In the genomic region with DNA sequence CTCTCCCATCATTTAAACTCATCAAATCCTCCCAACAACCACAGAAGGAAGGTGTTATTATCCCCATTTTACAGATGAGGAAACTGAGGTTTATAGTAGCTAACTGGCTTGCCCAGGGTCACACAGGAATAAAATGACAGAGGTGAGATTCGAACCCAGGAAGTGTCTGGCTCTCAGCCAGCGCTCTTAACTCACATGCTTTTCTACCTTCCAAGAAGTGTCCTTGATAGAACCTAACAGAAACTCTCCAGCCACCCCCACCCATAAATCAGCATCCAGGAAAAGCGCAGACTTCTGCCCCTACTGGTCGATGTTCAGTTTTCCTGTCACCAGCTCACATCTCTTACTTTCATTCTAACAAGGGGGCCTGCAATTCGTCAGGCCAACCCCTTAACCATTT, we compare ENCODE assay signal across 1 cellular context.
TF ChIP-seq lines count a peak whose summit lies in the region.

No MANE protein-coding gene starts in this region.

TF ChIP-seq in HCT116, 20 proteins besides CTCF, POLR2A, EP300 and RAD21 (continued from another document):
- TF ChIP-seq, protein P1, sequence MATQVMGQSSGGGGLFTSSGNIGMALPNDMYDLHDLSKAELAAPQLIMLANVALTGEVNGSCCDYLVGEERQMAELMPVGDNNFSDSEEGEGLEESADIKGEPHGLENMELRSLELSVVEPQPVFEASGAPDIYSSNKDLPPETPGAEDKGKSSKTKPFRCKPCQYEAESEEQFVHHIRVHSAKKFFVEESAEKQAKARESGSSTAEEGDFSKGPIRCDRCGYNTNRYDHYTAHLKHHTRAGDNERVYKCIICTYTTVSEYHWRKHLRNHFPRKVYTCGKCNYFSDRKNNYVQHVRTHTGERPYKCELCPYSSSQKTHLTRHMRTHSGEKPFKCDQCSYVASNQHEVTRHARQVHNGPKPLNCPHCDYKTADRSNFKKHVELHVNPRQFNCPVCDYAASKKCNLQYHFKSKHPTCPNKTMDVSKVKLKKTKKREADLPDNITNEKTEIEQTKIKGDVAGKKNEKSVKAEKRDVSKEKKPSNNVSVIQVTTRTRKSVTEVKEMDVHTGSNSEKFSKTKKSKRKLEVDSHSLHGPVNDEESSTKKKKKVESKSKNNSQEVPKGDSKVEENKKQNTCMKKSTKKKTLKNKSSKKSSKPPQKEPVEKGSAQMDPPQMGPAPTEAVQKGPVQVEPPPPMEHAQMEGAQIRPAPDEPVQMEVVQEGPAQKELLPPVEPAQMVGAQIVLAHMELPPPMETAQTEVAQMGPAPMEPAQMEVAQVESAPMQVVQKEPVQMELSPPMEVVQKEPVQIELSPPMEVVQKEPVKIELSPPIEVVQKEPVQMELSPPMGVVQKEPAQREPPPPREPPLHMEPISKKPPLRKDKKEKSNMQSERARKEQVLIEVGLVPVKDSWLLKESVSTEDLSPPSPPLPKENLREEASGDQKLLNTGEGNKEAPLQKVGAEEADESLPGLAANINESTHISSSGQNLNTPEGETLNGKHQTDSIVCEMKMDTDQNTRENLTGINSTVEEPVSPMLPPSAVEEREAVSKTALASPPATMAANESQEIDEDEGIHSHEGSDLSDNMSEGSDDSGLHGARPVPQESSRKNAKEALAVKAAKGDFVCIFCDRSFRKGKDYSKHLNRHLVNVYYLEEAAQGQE (IDR thresholded peaks at IDR 0.05; ENCODE audit: low read depth), result no peak
- TF ChIP-seq SP1 (IDR thresholded peaks at IDR 0.05; ENCODE audit: low read depth), result no peak
- TF ChIP-seq JUND (IDR thresholded peaks at IDR 0.05), result no peak
- TF ChIP-seq, protein P2, sequence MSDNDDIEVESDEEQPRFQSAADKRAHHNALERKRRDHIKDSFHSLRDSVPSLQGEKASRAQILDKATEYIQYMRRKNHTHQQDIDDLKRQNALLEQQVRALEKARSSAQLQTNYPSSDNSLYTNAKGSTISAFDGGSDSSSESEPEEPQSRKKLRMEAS (IDR thresholded peaks at IDR 0.05), result no peak
- TF ChIP-seq EZH2phosphoT487 (IDR thresholded peaks at IDR 0.05; ENCODE audit: borderline replicate concordance), result no peak
- no peak for TF ChIP-seq CEBPB (IDR thresholded peaks at IDR 0.05; ENCODE audit: low read depth)
